In the genomic region with DNA sequence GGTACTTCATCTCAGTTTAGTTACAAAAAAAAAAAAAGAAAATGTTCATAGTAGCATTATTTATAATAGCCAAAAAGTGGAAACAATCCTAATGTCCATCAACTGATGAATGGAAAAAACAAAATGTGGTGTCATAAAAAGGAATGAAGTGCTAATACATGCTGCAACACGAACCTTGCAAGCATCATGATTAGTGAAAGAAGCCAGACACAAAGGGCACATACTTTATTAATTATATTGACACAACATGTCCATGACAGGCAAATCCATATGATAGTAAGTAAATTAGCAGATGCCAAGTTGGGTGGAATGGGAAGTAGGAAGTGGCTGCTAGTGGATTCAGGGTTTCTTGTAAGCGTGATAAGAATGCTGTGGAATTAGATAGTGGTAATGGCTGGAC, we compare ENCODE assay signal across 1 cellular context.
TF ChIP-seq lines count a peak whose summit lies in the region.

No MANE protein-coding gene starts in this region.

TF ChIP-seq in K562, 482 proteins besides CTCF, POLR2A, EP300 and RAD21:
- TF ChIP-seq GMEB1 (CRISPR knock-in tag; IDR thresholded peaks at IDR 0.05) (no peak), ZNF224 (CRISPR knock-in tag; IDR thresholded peaks at IDR 0.05) (no peak), TEAD4 (IDR thresholded peaks at IDR 0.05; ENCODE audit: low read length) (no peak), TEAD4 (CRISPR knock-in tag; IDR thresholded peaks at IDR 0.05; ENCODE audit: borderline replicate concordance) (no peak), PHF20 (IDR thresholded peaks at IDR 0.05; ENCODE audit: partially characterized antibody) (no peak), SAFB2 (IDR thresholded peaks at IDR 0.05; ENCODE audit: borderline replicate concordance, low read depth, low read length, severe bottlenecking) (no peak), TCF7 (IDR thresholded peaks at IDR 0.05; ENCODE audit: borderline replicate concordance) (no peak), HIVEP1 (CRISPR knock-in tag; IDR thresholded peaks at IDR 0.05) (no peak), HMGXB4 (CRISPR knock-in tag; IDR thresholded peaks at IDR 0.05) (no peak), BRF1 (IDR thresholded peaks at IDR 0.05; ENCODE audit: borderline replicate concordance, extremely low read depth, insufficient read length) (no peak), E4F1 (CRISPR knock-in tag; IDR thresholded peaks at IDR 0.05; ENCODE audit: borderline replicate concordance) (no peak), BHLHE40 (IDR thresholded peaks at IDR 0.05; ENCODE audit: low read length) (no peak), SMC3 (conservative IDR thresholded peaks at IDR 0.05; ENCODE audit: insufficient read depth, low read depth, low read length) (no peak), ZNF41 (CRISPR knock-in tag; conservative IDR thresholded peaks at IDR 0.05) (no peak), ZC3H8 (IDR thresholded peaks at IDR 0.05) (no peak), ARID1B (IDR thresholded peaks at IDR 0.05) (peak; percentile 24; the same call in 1 of the 2 replicates), CHCHD3 (CRISPR knock-in tag; IDR thresholded peaks at IDR 0.05) (no peak), SETDB1 (IDR thresholded peaks at IDR 0.05; ENCODE audit: low read length) (no peak), MECOM (CRISPR knock-in tag; IDR thresholded peaks at IDR 0.05) (no peak), CBFA2T3 (IDR thresholded peaks at IDR 0.05) (peak; percentile 16; the same call in 1 of the 2 replicates), ZNF12 (CRISPR knock-in tag; IDR thresholded peaks at IDR 0.05) (no peak), EZH2 (IDR thresholded peaks at IDR 0.05; ENCODE audit: borderline replicate concordance, low read depth, low read length) (no peak), KHSRP (IDR thresholded peaks at IDR 0.05) (no peak), TCF3 (CRISPR knock-in tag; IDR thresholded peaks at IDR 0.05) (peak; percentile 55)
- TF ChIP-seq, protein P1, sequence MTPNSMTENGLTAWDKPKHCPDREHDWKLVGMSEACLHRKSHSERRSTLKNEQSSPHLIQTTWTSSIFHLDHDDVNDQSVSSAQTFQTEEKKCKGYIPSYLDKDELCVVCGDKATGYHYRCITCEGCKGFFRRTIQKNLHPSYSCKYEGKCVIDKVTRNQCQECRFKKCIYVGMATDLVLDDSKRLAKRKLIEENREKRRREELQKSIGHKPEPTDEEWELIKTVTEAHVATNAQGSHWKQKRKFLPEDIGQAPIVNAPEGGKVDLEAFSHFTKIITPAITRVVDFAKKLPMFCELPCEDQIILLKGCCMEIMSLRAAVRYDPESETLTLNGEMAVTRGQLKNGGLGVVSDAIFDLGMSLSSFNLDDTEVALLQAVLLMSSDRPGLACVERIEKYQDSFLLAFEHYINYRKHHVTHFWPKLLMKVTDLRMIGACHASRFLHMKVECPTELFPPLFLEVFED (CRISPR knock-in tag; conservative IDR thresholded peaks at IDR 0.05): no peak
- TF ChIP-seq, protein P2, sequence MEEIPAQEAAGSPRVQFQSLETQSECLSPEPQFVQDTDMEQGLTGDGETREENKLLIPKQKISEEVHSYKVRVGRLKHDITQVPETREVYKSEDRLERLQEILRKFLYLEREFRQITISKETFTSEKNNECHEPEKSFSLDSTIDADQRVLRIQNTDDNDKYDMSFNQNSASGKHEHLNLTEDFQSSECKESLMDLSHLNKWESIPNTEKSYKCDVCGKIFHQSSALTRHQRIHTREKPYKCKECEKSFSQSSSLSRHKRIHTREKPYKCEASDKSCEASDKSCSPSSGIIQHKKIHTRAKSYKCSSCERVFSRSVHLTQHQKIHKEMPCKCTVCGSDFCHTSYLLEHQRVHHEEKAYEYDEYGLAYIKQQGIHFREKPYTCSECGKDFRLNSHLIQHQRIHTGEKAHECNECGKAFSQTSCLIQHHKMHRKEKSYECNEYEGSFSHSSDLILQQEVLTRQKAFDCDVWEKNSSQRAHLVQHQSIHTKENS (CRISPR knock-in tag; IDR thresholded peaks at IDR 0.05): no peak
- TF ChIP-seq, protein P3, sequence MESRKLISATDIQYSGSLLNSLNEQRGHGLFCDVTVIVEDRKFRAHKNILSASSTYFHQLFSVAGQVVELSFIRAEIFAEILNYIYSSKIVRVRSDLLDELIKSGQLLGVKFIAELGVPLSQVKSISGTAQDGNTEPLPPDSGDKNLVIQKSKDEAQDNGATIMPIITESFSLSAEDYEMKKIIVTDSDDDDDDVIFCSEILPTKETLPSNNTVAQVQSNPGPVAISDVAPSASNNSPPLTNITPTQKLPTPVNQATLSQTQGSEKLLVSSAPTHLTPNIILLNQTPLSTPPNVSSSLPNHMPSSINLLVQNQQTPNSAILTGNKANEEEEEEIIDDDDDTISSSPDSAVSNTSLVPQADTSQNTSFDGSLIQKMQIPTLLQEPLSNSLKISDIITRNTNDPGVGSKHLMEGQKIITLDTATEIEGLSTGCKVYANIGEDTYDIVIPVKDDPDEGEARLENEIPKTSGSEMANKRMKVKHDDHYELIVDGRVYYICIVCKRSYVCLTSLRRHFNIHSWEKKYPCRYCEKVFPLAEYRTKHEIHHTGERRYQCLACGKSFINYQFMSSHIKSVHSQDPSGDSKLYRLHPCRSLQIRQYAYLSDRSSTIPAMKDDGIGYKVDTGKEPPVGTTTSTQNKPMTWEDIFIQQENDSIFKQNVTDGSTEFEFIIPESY (CRISPR knock-in tag; IDR thresholded peaks at IDR 0.05): no peak
